ENCODE assay signal across 24 cellular contexts in genomic region chr12:49806877-49807276, GRCh38. TPM values are rescaled to one million over a fixed set of nuclear protein-coding genes. Genes with fewer than 3 reads are reported as not detected.
A peak's percentile ranks its signal among the peaks of the same experiment; 100 is the strongest.
DNase-seq lines count a peak whose midpoint lies in the region; ATAC-seq, FAIRE-seq and TF ChIP-seq lines count a peak whose summit lies in the region.
"Had no signal": no experiment of that assay in that cellular context is flagged by ENCODE, and none has a peak within 500 bp of the region (broad histone marks: within the 10 kb centered on the region; RNA-seq: fewer than 3 reads in every experiment).

No MANE protein-coding gene starts in this region.

- peaks cover 86% of the 10 kb centered on the region for H3K4me1 ChIP-seq in left ventricle myocardium inferior
- peaks cover 28% of the 10 kb centered on the region for H3K4me1 ChIP-seq in right cardiac atrium (ENCODE audit: control insufficient read depth, insufficient read depth, low read length)
- H3K4me1 ChIP-seq in astrocyte (ENCODE audit: insufficient read depth, low read length), result peaks cover 16% of the 10 kb centered on the region
- peaks cover 29 to 33% of the 10 kb centered on the region in 2 experiments for H3K4me1 ChIP-seq in trophoblast cell (ENCODE audit: control insufficient read depth in 1 of 2, insufficient read depth in 2 of 2, low read length in 2 of 2)
- peaks cover 14% of the 10 kb centered on the region; the same call in 1 of the 2 replicates for H3K4me1 ChIP-seq in H9 (ENCODE audit: insufficient read depth, low read length)
- H3K4me1 ChIP-seq: A549 had no signal

- H3K79me1 ChIP-seq in trophoblast cell (ENCODE audit: low read length), result peaks cover 19% of the 10 kb centered on the region
- no peaks in the 10 kb centered on the region for H3K79me1 ChIP-seq in H9 (ENCODE audit: insufficient read depth, low read depth, low read length, poor library complexity, severe bottlenecking)

- TF ChIP-seq CTCF in left ventricle myocardium inferior (IDR thresholded peaks at IDR 0.05; ENCODE audit: borderline replicate concordance) (no peak), astrocyte (IDR thresholded peaks at IDR 0.05; ENCODE audit: insufficient read depth, low read depth, low read length) (no peak), nephron (IDR thresholded peaks at IDR 0.05; ENCODE audit: unreplicated experiment in 3 of 3) (no peak), H9 (conservative IDR thresholded peaks at IDR 0.05) (no peak)

- H3K18ac ChIP-seq in trophoblast cell (ENCODE audit: low read length), result peak overlapping the region; percentile 54
- H3K18ac ChIP-seq in H9 (ENCODE audit: insufficient read length, low read depth, low read length), result no peak overlapping the region

- H4K8ac ChIP-seq in trophoblast cell (ENCODE audit: low read depth, low read length) (no peak overlapping the region), H9 (replicated peaks; ENCODE audit: insufficient read length, low read depth, low read length) (no peak overlapping the region)

- H3K9me3 Mint-ChIP-seq in astrocyte (ENCODE audit: unreplicated experiment), result no peaks in the 10 kb centered on the region
- no peaks in the 10 kb centered on the region for H3K9me3 Mint-ChIP-seq in nephron
- H3K9me3 Mint-ChIP-seq in H9, result no peaks in the 10 kb centered on the region; a peak in 1 of 5 replicates
- H3K9me3 Mint-ChIP-seq: CD4-positive, alpha-beta T cell; GM23338 had no signal

- H3K23me2 ChIP-seq in H9 (ENCODE audit: insufficient read length, low read depth, low read length, poor library complexity, severe bottlenecking), result no peaks in the 10 kb centered on the region

- no peak overlapping the region for H2BK20ac ChIP-seq in H9 (ENCODE audit: low read depth, low read length, poor library complexity, severe bottlenecking)

- no peak overlapping the region for H3K4ac ChIP-seq in trophoblast cell (ENCODE audit: low read depth, low read length)
- no peak overlapping the region for H3K4ac ChIP-seq in H9 (ENCODE audit: low read depth, low read length)

- peaks cover 25% of the 10 kb centered on the region for H3K36me3 Mint-ChIP-seq in astrocyte (ENCODE audit: low read depth, unreplicated experiment)
- peaks cover 22% of the 10 kb centered on the region for H3K36me3 Mint-ChIP-seq in nephron (ENCODE audit: low read depth)
- H3K36me3 Mint-ChIP-seq in H9 (ENCODE audit: insufficient read depth in 1 of 3, low read depth in 3 of 3), result peaks cover 1 to 27% (median 21%) of the 10 kb centered on the region in 3 experiments; a peak in 6 of 7 replicates

- H3K4me1 Mint-ChIP-seq in astrocyte (ENCODE audit: low read depth, unreplicated experiment), result peaks cover 53% of the 10 kb centered on the region
- H3K4me1 Mint-ChIP-seq in nephron, result peaks cover 65% of the 10 kb centered on the region
- H3K4me1 Mint-ChIP-seq in H9, result peaks cover 26 to 49% of the 10 kb centered on the region in 2 experiments

- H3K56ac ChIP-seq in H9 (ENCODE audit: insufficient read length, low read depth, low read length), result no peak overlapping the region

- no peak overlapping the region for H3K14ac ChIP-seq in trophoblast cell (ENCODE audit: low read length)
- no peak overlapping the region for H3K14ac ChIP-seq in H9 (ENCODE audit: insufficient read depth, low read length)

- no peak overlapping the region for H3K4me3 Mint-ChIP-seq in astrocyte (ENCODE audit: unreplicated experiment)
- H3K4me3 Mint-ChIP-seq in nephron, result peak overlapping the region in 2 of 3 experiments; percentile 44 to 51
- H3K4me3 Mint-ChIP-seq in H9, result no peak overlapping the region
- H3K4me3 Mint-ChIP-seq: CD4-positive, alpha-beta T cell; GM23338 had no signal

- H4K20me1 ChIP-seq in astrocyte (ENCODE audit: insufficient read depth, low read length) (peaks cover 92% of the 10 kb centered on the region), H9 (ENCODE audit: control insufficient read depth, insufficient read depth, insufficient read length) (no peaks in the 10 kb centered on the region)

- no peak for FAIRE-seq in astrocyte (lab: Jason Lieb, UNC)
- FAIRE-seq: A549 had no signal

- H3T11ph ChIP-seq in H9 (ENCODE audit: low read length), result no peak overlapping the region

- H3K9me3 ChIP-seq in left ventricle myocardium inferior (replicated peaks), result no peaks in the 10 kb centered on the region
- H3K9me3 ChIP-seq in right cardiac atrium (ENCODE audit: control insufficient read depth, low read length), result no peaks in the 10 kb centered on the region
- no peaks in the 10 kb centered on the region for H3K9me3 ChIP-seq in astrocyte (ENCODE audit: insufficient read depth, low read depth, low read length)
- H3K9me3 ChIP-seq in trophoblast cell (ENCODE audit: insufficient read depth, low read depth, low read length), result peaks cover 2% of the 10 kb centered on the region
- no peaks in the 10 kb centered on the region for H3K9me3 ChIP-seq in H9 (ENCODE audit: control insufficient read depth, low read depth, low read length)
- H3K9me3 ChIP-seq: A549; BLaER1 treated with 17β-estradiol and CSF1 and Interleukin-3, amounts not matched to agents 10 nM and 100 nM; MG63 had no signal

- no peak for DNase-seq in left ventricle myocardium inferior
- DNase-seq in right cardiac atrium, result no peak
- DNase-seq in astrocyte (ENCODE audit: low read depth), result no peak
- no peak for DNase-seq in trophoblast cell
- DNase-seq in H9, result no peak
- no peak for DNase-seq in stimulated activated naive CD8-positive, alpha-beta T cell treated with anti-CD3 and anti-CD28 coated beads, Interleukin-15, Interleukin-2, amounts not matched to agents 100 U/mL and 50 U/mL, for 24 hours
- DNase-seq: AML-193; CD4-positive, alpha-beta T cell; COR-L47; DMS53; HCEC 1CT; IMR-90; KG1; MG63; NCI-H2029; NCI-H446 treated with DMSO at 0.1 percent for 48 hours; NCI-H526; RPMI8226; SHP77 treated with DMSO at 0.1 percent for 48 hours had no signal

- H3K4me3 ChIP-seq in left ventricle myocardium inferior (no peak overlapping the region), right cardiac atrium (ENCODE audit: low read length) (no peak overlapping the region), astrocyte (ENCODE audit: insufficient read depth, low read depth, low read length) (no peak overlapping the region), trophoblast cell (ENCODE audit: low read depth, low read length) (no peak overlapping the region)
- H3K4me3 ChIP-seq: A549; BLaER1 treated with 17β-estradiol and CSF1 and Interleukin-3, amounts not matched to agents 10 nM and 100 nM; GM23338; MG63 had no signal

- WGBS in right cardiac atrium, result 73% methylated on average over 7 of the region's 7 CpGs
- no CpG with 5 or more reads among the region's 7 CpGs for WGBS in trophoblast cell (ENCODE audit: extremely low coverage, insufficient coverage, insufficient read length)
- no CpG with 5 or more reads among the region's 7 CpGs for WGBS in H9 (ENCODE audit: extremely low coverage, insufficient read length, low lambda C conversion rate)

- H3K9ac ChIP-seq in astrocyte (ENCODE audit: low read length) (no peak overlapping the region), trophoblast cell (ENCODE audit: low read length) (no peak overlapping the region), H9 (ENCODE audit: extremely low read depth, insufficient read length, low read length) (no peak overlapping the region)

- H3K27ac Mint-ChIP-seq in astrocyte (ENCODE audit: unreplicated experiment), result peak overlapping the region; percentile 47
- peak overlapping the region; percentile 91 to 98 (median 91) for H3K27ac Mint-ChIP-seq in nephron
- peak overlapping the region in 1 of 3 experiments; percentile 58; a peak in 2 of 7 replicates for H3K27ac Mint-ChIP-seq in H9
- H3K27ac Mint-ChIP-seq: CD4-positive, alpha-beta T cell; GM23338 had no signal

- no peak overlapping the region for H2AFZ ChIP-seq in astrocyte (ENCODE audit: low read depth, low read length)
- H2AFZ ChIP-seq in trophoblast cell (ENCODE audit: insufficient read depth, low read length, poor library complexity), result no peak overlapping the region
- no peak overlapping the region for H2AFZ ChIP-seq in H9 (ENCODE audit: low read length)
- H2AFZ ChIP-seq: GM23338 had no signal

- H2BK15ac ChIP-seq in H9 (ENCODE audit: low read depth, low read length), result no peak overlapping the region

- H3K4me2 ChIP-seq in astrocyte (ENCODE audit: low read length) (no peak overlapping the region), trophoblast cell (ENCODE audit: low read length) (no peak overlapping the region), H9 (ENCODE audit: insufficient read depth, insufficient read length, low read length) (no peak overlapping the region)
- H3K4me2 ChIP-seq: A549, GM23338 had no signal

- H2AK5ac ChIP-seq in trophoblast cell (ENCODE audit: low read length) (no peak overlapping the region), H9 (ENCODE audit: insufficient read length, low read length) (no peak overlapping the region)

- no peak overlapping the region for H4K12ac ChIP-seq in trophoblast cell (ENCODE audit: low read depth, low read length)

- no peak overlapping the region for H4K5ac ChIP-seq in H9 (ENCODE audit: insufficient read length, low read depth, low read length)

- H3K79me2 ChIP-seq in astrocyte (ENCODE audit: insufficient read depth, low read length) (peaks cover 60% of the 10 kb centered on the region), trophoblast cell (ENCODE audit: control insufficient read depth, insufficient read depth, low read length, poor library complexity) (peaks cover 7% of the 10 kb centered on the region), H9 (ENCODE audit: insufficient read depth, low read length) (no peaks in the 10 kb centered on the region)

- H3K36me3 ChIP-seq in left ventricle myocardium inferior (peaks cover 41% of the 10 kb centered on the region), astrocyte (ENCODE audit: insufficient read depth, low read length) (peaks cover 22% of the 10 kb centered on the region), trophoblast cell (ENCODE audit: control insufficient read depth in 1 of 2, insufficient read depth in 2 of 2, low read length in 2 of 2) (peaks cover 31 to 39% of the 10 kb centered on the region in 2 experiments)
- H3K36me3 ChIP-seq: MG63 had no signal

- H3K27me3 Mint-ChIP-seq in astrocyte (ENCODE audit: low read depth, unreplicated experiment), result no peaks in the 10 kb centered on the region
- peaks cover 4% of the 10 kb centered on the region for H3K27me3 Mint-ChIP-seq in nephron (ENCODE audit: low read depth)
- H3K27me3 Mint-ChIP-seq in H9 (ENCODE audit: low read depth), result no peaks in the 10 kb centered on the region
- H3K27me3 Mint-ChIP-seq: CD4-positive, alpha-beta T cell had no signal

- intact Hi-C loops in left ventricle myocardium inferior (cut with micrococcal nuclease) (no loop called here), right cardiac atrium (cut with DNase I) (no loop called here)

- H2BK12ac ChIP-seq in trophoblast cell (ENCODE audit: low read length) (peak overlapping the region; percentile 14), H9 (ENCODE audit: insufficient read length, low read depth, low read length) (no peak overlapping the region)

- no peak overlapping the region for H2BK120ac ChIP-seq in trophoblast cell (ENCODE audit: insufficient read depth, low read length, poor library complexity)
- no peak overlapping the region for H2BK120ac ChIP-seq in H9 (ENCODE audit: low read depth, low read length, poor library complexity, severe bottlenecking)

- H3K23ac ChIP-seq in trophoblast cell (ENCODE audit: low read length), result no peak overlapping the region
- no peak overlapping the region for H3K23ac ChIP-seq in H9 (ENCODE audit: insufficient read length, low read depth, low read length)

- no peaks in the 10 kb centered on the region for H3K27me3 ChIP-seq in left ventricle myocardium inferior (ENCODE audit: low read depth)
- no peaks in the 10 kb centered on the region for H3K27me3 ChIP-seq in right cardiac atrium (ENCODE audit: control insufficient read depth, insufficient read depth)
- no peaks in the 10 kb centered on the region for H3K27me3 ChIP-seq in astrocyte (ENCODE audit: insufficient read depth, low read length)
- H3K27me3 ChIP-seq in trophoblast cell (ENCODE audit: insufficient read depth, low read length), result no peaks in the 10 kb centered on the region
- H3K27me3 ChIP-seq in H9 (ENCODE audit: insufficient read depth, low read length), result no peaks in the 10 kb centered on the region
- H3K27me3 ChIP-seq: BLaER1 treated with 17β-estradiol and CSF1 and Interleukin-3, amounts not matched to agents 10 nM and 100 nM; MG63 had no signal

- ATAC-seq in right cardiac atrium (no peak), HG03571 (IDR thresholded peaks at IDR 0.05; ENCODE audit: unreplicated experiment) (no peak)
- no peak for ATAC-seq in stimulated activated naive CD8-positive, alpha-beta T cell treated with anti-CD3 and anti-CD28 coated beads, Interleukin-15, Interleukin-2, amounts not matched to agents 100 U/mL and 50 U/mL, for 24 hours
- ATAC-seq: A549, GM23338 had no signal

- H4K91ac ChIP-seq in trophoblast cell (ENCODE audit: low read depth, low read length) (peak overlapping the region; percentile 32), H9 (ENCODE audit: insufficient read length, low read depth, low read length) (no peak overlapping the region)

- H3K27ac ChIP-seq in left ventricle myocardium inferior (replicated peaks) (peak overlapping the region; percentile 91), right cardiac atrium (ENCODE audit: low read length) (no peak overlapping the region), astrocyte (ENCODE audit: low read depth, low read length) (no peak overlapping the region), trophoblast cell (ENCODE audit: low read depth, low read length) (no peak overlapping the region), H9 (ENCODE audit: insufficient read length, low read depth, low read length) (no peak overlapping the region)
- H3K27ac ChIP-seq: A549 had no signal

- no peak overlapping the region for H2BK5ac ChIP-seq in trophoblast cell (ENCODE audit: low read depth, low read length, poor library complexity)
- H2BK5ac ChIP-seq in H9 (ENCODE audit: insufficient read length, low read length), result no peak overlapping the region

RNA-seq across cellular contexts. Expression of gene NCKAP5L, which starts 21.3 kb away (rescaled TPM):
- total RNA-seq in left ventricle myocardium inferior (25.5 TPM), right cardiac atrium (10 to 100 TPM; 20.3 to 23.2 (median 21.1) TPM), astrocyte (59.5 and 60.4 TPM in 2 replicates), H9 (2021) (27.7 and 28.9 TPM in 2 replicates)
- 18.1 TPM for polyA plus RNA-seq in right cardiac atrium
- 14.2 and 14.8 TPM in 2 replicates for polyA plus RNA-seq in trophoblast cell (2013)

RNA-seq across cellular contexts. Expression of gene BCDIN3D, which starts 36.0 kb away (rescaled TPM):
- 2.9 TPM for total RNA-seq in left ventricle myocardium inferior
- 1 to 10 TPM; 2.9 to 3.6 (median 3.2) TPM for total RNA-seq in right cardiac atrium
- 2.2 TPM for polyA plus RNA-seq in right cardiac atrium
- 3.1 and 3.7 TPM in 2 replicates for total RNA-seq in astrocyte
- polyA plus RNA-seq in trophoblast cell (2013), result 1.9 and 2.1 TPM in 2 replicates
- 3.3 and 3.5 TPM in 2 replicates for total RNA-seq in H9 (2021)

Comparison
In these comparisons a context has a peak if more than half of its experiments do, and no peak if none do; other contexts are left out.
1. H3K4me3 Mint-ChIP-seq: peak in nephron (2 of 3); none in astrocyte (single experiment) and H9 (0 of 2).